Comparison of ENCODE assay signal across 9 cellular contexts in genomic region chr2:19355416-19355821, GRCh38. TPM values are rescaled to one million over a fixed set of nuclear protein-coding genes. Genes with fewer than 3 reads are reported as not detected.
A peak's percentile ranks its signal among the peaks of the same experiment; 100 is the strongest.
DNase-seq lines count a peak whose midpoint lies in the region; ATAC-seq and TF ChIP-seq lines count a peak whose summit lies in the region.
"Had no signal": no experiment of that assay in that cellular context is flagged by ENCODE, and none has a peak within 500 bp of the region (broad histone marks: within the 10 kb centered on the region; RNA-seq: fewer than 3 reads in every experiment).

No MANE protein-coding gene starts in this region.

- peaks cover 0 to 36% of the 10 kb centered on the region in 2 donors for H3K4me1 ChIP-seq in left lung
- peaks cover 46% of the 10 kb centered on the region for H3K4me1 ChIP-seq in testis

- no peaks in the 10 kb centered on the region for H3K9me3 ChIP-seq in left lung
- no peaks in the 10 kb centered on the region for H3K9me3 ChIP-seq in testis

- H3K4me3 ChIP-seq in WI38 (ENCODE audit: low read depth, low read length), result peak overlapping the region; percentile 98
- peak overlapping the region; percentile 47 to 51 for H3K4me3 ChIP-seq in left lung
- peak overlapping the region in 1 of 2 donors; percentile 84 for H3K4me3 ChIP-seq in testis

- intact Hi-C loops in left lung (cut with DNase I), result no loop called here
- intact Hi-C loops in testis (cut with DNase I; ENCODE audit: low total_unique reads), result loop anchor here (10.0 kb wide), 1 partner anchor 371 kb away; no protein-coding TSS in a partner anchor

- whole genome bisulfite sequencing in testis, 2 donors, result 26 to 51% methylated on average over 12 to 18 of the region's 18 CpGs

- H3K27ac ChIP-seq in left lung, result peak overlapping the region in 1 of 2 donors; percentile 48
- peak overlapping the region; percentile 84 for H3K27ac ChIP-seq in testis

- TF ChIP-seq CTCF in WI38 (IDR thresholded peaks at IDR 0.05; ENCODE audit: low read depth, low read length), result no peak
- TF ChIP-seq CTCF in left lung (IDR thresholded peaks at IDR 0.05), result no peak
- TF ChIP-seq CTCF in testis (IDR thresholded peaks at IDR 0.05), result no peak

- H3K27me3 ChIP-seq in left lung (peaks cover 79 to 100% of the 10 kb centered on the region in 2 donors), testis (no peaks in the 10 kb centered on the region)

- peak; percentile 67 for DNase-seq in ELR (ENCODE audit: low read depth)
- DNase-seq in left lung, result no peak
- no peak for DNase-seq in testis
- DNase-seq in activated T-cell treated with anti-CD3 and anti-CD28 coated beads, Interleukin-2, amount 50 U/mL, for 1 hour, result no peak
- no peak for DNase-seq in DMS79 (lab: John Stamatoyannopoulos, UW)
- DNase-seq: NCI-H2171 treated with DMSO at 0.1 percent for 48 hours had no signal

- peaks cover 0 to 14% of the 10 kb centered on the region in 2 donors for H3K36me3 ChIP-seq in left lung
- H3K36me3 ChIP-seq in testis (ENCODE audit: low read depth, missing control alignments), result no peaks in the 10 kb centered on the region

- TF ChIP-seq POLR2A in testis (IDR thresholded peaks at IDR 0.05), result no peak

- ATAC-seq in left lung (no peak), GM21528 (IDR thresholded peaks at IDR 0.05; ENCODE audit: low FRiP score, unreplicated experiment) (no peak)
- ATAC-seq: esophagus mucosa had no signal

RNA-seq across cellular contexts. Expression of gene OSR1, which starts 3.0 kb away (rescaled TPM):
- total RNA-seq in left lung (10 to 100 TPM; 20.5 to 41.5 TPM), testis (10 to 100 TPM in 1 of 2 donors, 1 to 10 TPM in 1; 8.9 to 27.7 TPM)
- 21.5 TPM for polyA plus RNA-seq in testis (ENCODE audit: insufficient read depth, low read depth, low replicate concordance)
